In the genomic region with DNA sequence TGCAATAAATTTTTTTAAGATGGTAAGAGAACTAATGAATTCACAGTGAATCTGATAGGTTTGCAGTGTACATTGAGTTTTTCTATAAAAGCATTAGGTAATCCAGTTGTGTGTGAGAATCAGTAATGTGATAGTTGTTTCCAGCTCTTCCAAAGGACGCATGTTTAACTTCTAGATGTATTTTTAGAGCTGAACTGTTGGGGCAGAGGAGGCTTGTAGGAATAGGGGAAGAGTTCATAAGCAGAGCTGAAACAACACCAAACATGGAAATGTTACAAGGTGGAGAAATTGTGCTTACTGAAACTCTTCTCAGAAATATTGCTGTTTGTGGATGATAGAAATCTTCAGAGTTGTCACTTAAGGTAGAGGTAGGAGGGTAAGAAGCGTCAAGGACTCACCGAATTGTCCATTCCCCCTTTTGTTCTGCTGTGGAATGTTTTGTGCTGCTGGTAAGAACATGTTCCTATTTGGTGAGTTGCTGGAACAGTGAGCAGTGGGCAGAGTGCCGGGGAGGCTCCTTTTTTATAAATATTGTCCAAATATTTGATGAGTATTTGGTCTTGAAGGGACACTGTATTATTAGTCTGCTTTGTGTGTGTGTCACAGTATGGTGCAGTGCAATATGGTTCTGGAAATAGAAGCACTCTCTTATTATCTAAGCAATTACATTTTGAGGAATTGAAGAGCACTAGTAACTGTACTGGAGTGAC, we compare ENCODE assay signal across 18 cellular contexts.
A peak's percentile ranks its signal among the peaks of the same experiment; 100 is the strongest.
DNase-seq lines count a peak whose midpoint lies in the region; ATAC-seq and TF ChIP-seq lines count a peak whose summit lies in the region.
"Had no signal": no experiment of that assay in that cellular context is flagged by ENCODE, and none has a peak within 500 bp of the region (broad histone marks: within the 10 kb centered on the region; RNA-seq: fewer than 3 reads in every experiment).

No MANE protein-coding gene starts in this region.

- H3K4me3 ChIP-seq in epithelial cell of esophagus (ENCODE audit: low read length), result no peak overlapping the region
- peak overlapping the region in 1 of 2 donors; percentile 1 for H3K4me3 ChIP-seq in muscle layer of colon (ENCODE audit: low read depth in 1 of 2, low read length in 2 of 2)
- no peak overlapping the region for H3K4me3 ChIP-seq in upper lobe of left lung
- H3K4me3 ChIP-seq: MG63, Peyer's patch had no signal

- no peak for TF ChIP-seq CTCF in epithelial cell of esophagus (IDR thresholded peaks at IDR 0.05; ENCODE audit: insufficient read depth, low read depth, low read length, missing control alignments)
- TF ChIP-seq CTCF in upper lobe of left lung (IDR thresholded peaks at IDR 0.05), result no peak

- no peak overlapping the region for H3K9ac ChIP-seq in muscle layer of colon (ENCODE audit: low read length)

- peak; percentile 9 for DNase-seq in OCI-M1 (lab: John Stamatoyannopoulos, UW)
- peak; percentile 22 for DNase-seq in epithelial cell of esophagus (ENCODE audit: low read depth)
- no peak for DNase-seq in upper lobe of left lung
- DNase-seq in C1 segment of cervical spinal cord (lab: John Stamatoyannopoulos, UW), result no peak
- no peak for DNase-seq in activated T-cell treated with anti-CD3 and anti-CD28 coated beads, Interleukin-2, amount 50 U/mL, for 48 hours
- DNase-seq: activated CD4-positive, alpha-beta T cell treated with anti-CD3 and anti-CD28 coated beads for 48 hours; activated T-cell treated with anti-CD3 and anti-CD28 coated beads, Interleukin-2, amount 50 U/mL, for 72 hours; GDM1; H9; hippocampal formation; MG63; NCI-H446 treated with DMSO at 0.1 percent for 48 hours; Peyer's patch; stimulated activated CD4-positive, alpha-beta T cell treated with anti-CD3 and anti-CD28 coated beads, Interleukin-4, amount 100 ng/mL, for 4 hours; stimulated activated naive CD4-positive, alpha-beta T cell; T-helper 1 cell had no signal

- ATAC-seq in upper lobe of left lung (ENCODE audit: low FRiP score in 2 of 2), result no peak
- ATAC-seq in HG03135 (IDR thresholded peaks at IDR 0.05; ENCODE audit: unreplicated experiment), result no peak
- ATAC-seq: activated T-cell treated with anti-CD3 and anti-CD28 coated beads, Interleukin-2, amount 50 U/mL, for 72 hours had no signal

- H3K27ac ChIP-seq in muscle layer of colon (ENCODE audit: low read depth, low read length) (peak overlapping the region; percentile 64), upper lobe of left lung (peak overlapping the region in 3 of 4 donors; percentile 9 to 39 (median 24))

- TF ChIP-seq EP300 in upper lobe of left lung (IDR thresholded peaks at IDR 0.05), result no peak

- H3K4me1 ChIP-seq in muscle layer of colon (ENCODE audit: insufficient read depth, low read length) (peaks cover 14% of the 10 kb centered on the region), upper lobe of left lung (peaks cover 0 to 3% (median 0%) of the 10 kb centered on the region in 4 donors)

- TF ChIP-seq POLR2A in upper lobe of left lung (IDR thresholded peaks at IDR 0.05), result no peak

- no peaks in the 10 kb centered on the region for H3K9me3 ChIP-seq in muscle layer of colon (ENCODE audit: low read length)
- no peaks in the 10 kb centered on the region for H3K9me3 ChIP-seq in upper lobe of left lung
- H3K9me3 ChIP-seq: MG63, Peyer's patch had no signal

- WGBS in upper lobe of left lung, 2 donors, result 73 to 78% methylated on average over 4 of the region's 4 CpGs

- H3K27me3 ChIP-seq in muscle layer of colon (ENCODE audit: control insufficient read depth in 1 of 2, insufficient read depth in 2 of 2, low read length in 2 of 2), result no peaks in the 10 kb centered on the region
- no peaks in the 10 kb centered on the region for H3K27me3 ChIP-seq in upper lobe of left lung
- H3K27me3 ChIP-seq: MG63, Peyer's patch had no signal

- H3K36me3 ChIP-seq in muscle layer of colon (ENCODE audit: insufficient read depth, low read length) (no peaks in the 10 kb centered on the region), upper lobe of left lung (no peaks in the 10 kb centered on the region)
- H3K36me3 ChIP-seq: MG63, Peyer's patch had no signal

Comparison
In these comparisons a context has a peak if more than half of its experiments do, and no peak if none do; other contexts are left out.
1. DNase-seq: peak in OCI-M1 (single experiment) and epithelial cell of esophagus (single experiment); none in upper lobe of left lung (0 of 2), C1 segment of cervical spinal cord (0 of 14) and activated T-cell treated with anti-CD3 and anti-CD28 coated beads, Interleukin-2, amount 50 U/mL, for 48 hours (0 of 2).